Comparison of ENCODE assay signal across 8 cellular contexts in the genomic region with DNA sequence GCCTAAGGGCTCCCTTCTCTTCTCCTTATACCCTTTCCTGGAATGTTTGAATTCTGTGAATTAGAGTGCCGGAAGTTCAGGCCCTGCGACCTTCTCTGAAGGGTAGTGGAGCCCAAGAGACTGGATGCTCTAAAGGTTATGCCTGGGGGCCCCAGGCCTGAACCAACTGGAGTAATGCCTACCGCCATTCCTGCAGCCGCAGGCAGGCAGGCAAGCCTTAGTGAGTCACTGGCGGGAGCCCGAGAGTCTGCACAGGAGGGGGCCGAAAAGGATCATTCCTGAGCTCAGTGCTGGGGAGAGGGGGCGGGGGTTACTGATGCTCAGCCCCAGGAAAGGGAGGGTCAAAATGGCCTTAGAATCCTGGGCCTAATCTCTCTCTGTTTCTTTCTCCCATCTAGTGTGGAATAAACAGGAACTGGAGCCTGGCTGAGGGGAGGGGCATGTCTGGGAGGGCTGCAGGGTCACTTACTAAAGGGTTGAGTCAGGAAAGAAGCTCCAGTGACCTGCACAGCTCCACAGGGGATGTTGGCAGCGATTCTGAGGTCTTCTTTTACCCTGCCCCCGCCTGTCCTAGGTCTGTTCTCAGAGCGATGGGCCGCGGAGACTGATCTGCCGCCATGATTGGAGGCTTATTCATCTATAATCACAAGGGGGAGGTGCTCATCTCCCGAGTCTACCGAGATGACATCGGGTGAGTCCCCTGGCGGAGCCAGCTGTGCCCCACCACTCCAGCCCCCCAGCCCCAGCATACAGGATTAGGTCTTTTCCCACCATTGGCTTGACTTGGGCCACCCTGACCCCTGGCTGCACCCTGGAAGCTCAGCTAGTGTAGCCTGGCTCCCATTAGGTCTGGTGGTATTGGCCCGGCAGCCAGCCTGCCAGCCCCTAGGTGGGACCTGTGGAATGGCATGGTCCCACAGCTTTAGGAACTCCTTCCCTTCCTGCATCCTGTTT. TPM values are rescaled to one million over a fixed set of nuclear protein-coding genes. Genes with fewer than 3 reads are reported as not detected.
A peak's percentile ranks its signal among the peaks of the same experiment; 100 is the strongest.
DNase-seq lines count a peak whose midpoint lies in the region; ATAC-seq and TF ChIP-seq lines count a peak whose summit lies in the region.

No MANE protein-coding gene starts in this region.

- peak; percentile 79 for ATAC-seq in RWPE2 (ENCODE audit: low read depth)
- no peak for ATAC-seq in GM18870 (IDR thresholded peaks at IDR 0.05; ENCODE audit: unreplicated experiment)

- H3K4me1 ChIP-seq in RWPE2 (ENCODE audit: insufficient read depth, poor library complexity, severe bottlenecking) (peaks cover 6% of the 10 kb centered on the region), duodenal mucosa (ENCODE audit: control insufficient read depth in 1 of 2, insufficient read depth in 2 of 2, low read length in 2 of 2) (peaks cover 40 to 43% of the 10 kb centered on the region in 2 donors)

- peak overlapping the region; percentile 91 to 100 for H3K9ac ChIP-seq in duodenal mucosa (ENCODE audit: low read depth in 1 of 2, low read length in 2 of 2)

- intact Hi-C loops in lower leg skin (cut with DNase I; ENCODE audit: low total_unique reads), result no loop called here

- H3K9me3 ChIP-seq in RWPE2 (ENCODE audit: severe bottlenecking) (no peaks in the 10 kb centered on the region), duodenal mucosa (ENCODE audit: control insufficient read depth in 1 of 2, low read length in 2 of 2) (no peaks in the 10 kb centered on the region)

- H3K36me3 ChIP-seq in RWPE2 (ENCODE audit: low read depth), result peaks cover 61% of the 10 kb centered on the region
- peaks cover 50 to 51% of the 10 kb centered on the region in 2 donors for H3K36me3 ChIP-seq in duodenal mucosa (ENCODE audit: control insufficient read depth in 1 of 2, insufficient read depth in 2 of 2, low read length in 2 of 2)

- WGBS in lower leg skin, 2 donors, result 26 to 37% methylated on average over 19 of the region's 19 CpGs

- TF ChIP-seq POLR2A in lower leg skin (IDR thresholded peaks at IDR 0.05), result no peak

- H3K4me3 ChIP-seq in GM12875 (ENCODE audit: low read depth, low read length), result peak overlapping the region; percentile 11
- peak overlapping the region; percentile 87 for H3K4me3 ChIP-seq in RWPE2 (ENCODE audit: severe bottlenecking)
- H3K4me3 ChIP-seq in duodenal mucosa (ENCODE audit: low read depth in 1 of 2, low read length in 2 of 2), result peak overlapping the region; percentile 84 to 96
- H3K4me3 ChIP-seq in lower leg skin (ENCODE audit: low read depth, poor library complexity, severe bottlenecking), result no peak overlapping the region

- H3K27me3 ChIP-seq in RWPE2 (ENCODE audit: insufficient read depth, poor library complexity, severe bottlenecking) (no peaks in the 10 kb centered on the region), duodenal mucosa (ENCODE audit: control insufficient read depth in 1 of 2, insufficient read depth in 2 of 2, low read length in 2 of 2) (no peaks in the 10 kb centered on the region)

- H3K27ac ChIP-seq in 22Rv1, result 0 out of 2 replicates have a peak overlapping the region, but pooled peaks have one; percentile 68
- H3K27ac ChIP-seq in RWPE2 (ENCODE audit: poor library complexity, severe bottlenecking), result peak overlapping the region; percentile 88
- H3K27ac ChIP-seq in duodenal mucosa (ENCODE audit: low read depth, low read length), result no peak overlapping the region

- DNase-seq in RWPE2 (ENCODE audit: low spot score) (peak; percentile 85), lower leg skin (ENCODE audit: low spot score in 2 of 2) (peak; percentile 60 to 93), superior temporal gyrus (ENCODE audit: extremely low spot score) (peak; percentile 38), activated gamma-delta T cell (lab: John Stamatoyannopoulos, UW) (no peak)

- TF ChIP-seq CTCF in 22Rv1 (IDR thresholded peaks at IDR 0.05) (no peak), GM12875 (IDR thresholded peaks at IDR 0.05; ENCODE audit: borderline replicate concordance, insufficient read depth, low read depth, low read length) (no peak), RWPE2 (IDR thresholded peaks at IDR 0.05; ENCODE audit: poor library complexity, severe bottlenecking) (no peak), lower leg skin (IDR thresholded peaks at IDR 0.05) (no peak)

RNA-seq across cellular contexts. Expression of a gene that starts 2.0 kb away (rescaled TPM):
- total RNA-seq in lower leg skin, result 100 to 1,000 TPM; 109 to 168 (median 122) TPM

RNA-seq across cellular contexts. Expression of a gene that starts 9.3 kb away (rescaled TPM):
- total RNA-seq in lower leg skin, result 10 to 100 TPM; 47.6 to 62.9 (median 53.6) TPM

RNA-seq across cellular contexts. Expression of a gene that starts 21.5 kb away (rescaled TPM):
- total RNA-seq in lower leg skin, result 10 to 100 TPM; 37.9 to 81.9 (median 42.4) TPM

RNA-seq across cellular contexts. Expression of a gene that starts 41.5 kb away (rescaled TPM):
- total RNA-seq in lower leg skin, result 10 to 100 TPM; 36.5 to 52.5 (median 40.1) TPM

RNA-seq across cellular contexts. Expression of a gene that starts 52.7 kb away (rescaled TPM):
- not detected for total RNA-seq in lower leg skin
